ENCODE assay signal across 13 cellular contexts in genomic region chr15:99474981-99475753, GRCh38.
DNase-seq lines count a peak whose midpoint lies in the region; ATAC-seq and TF ChIP-seq lines count a peak whose summit lies in the region.
"Had no signal": no experiment of that assay in that cellular context is flagged by ENCODE, and none has a peak within 500 bp of the region (broad histone marks: within the 10 kb centered on the region; RNA-seq: fewer than 3 reads in every experiment).

No MANE protein-coding gene starts in this region.

- H3K4me1 ChIP-seq in body of pancreas (peaks cover 9% of the 10 kb centered on the region), heart left ventricle (peaks cover 0 to 66% (median 54%) of the 10 kb centered on the region in 12 donors)
- no peaks in the 10 kb centered on the region for H3K4me1 ChIP-seq in effector memory CD4-positive, alpha-beta T cell (ENCODE audit: control insufficient read depth, insufficient read depth, low read length, poor library complexity, severe bottlenecking)

- H3K9me3 Mint-ChIP-seq in neural crest cell = no peaks in the 10 kb centered on the region
- H3K9me3 Mint-ChIP-seq in activated CD8-positive, alpha-beta T cell treated with anti-CD3 and anti-CD28 coated beads, Interleukin-2, amount 10 ng/mL, durations not matched to agents 7 days and 5 days (ENCODE audit: insufficient read depth) = no peaks in the 10 kb centered on the region
- H3K9me3 Mint-ChIP-seq: memory B cell had no signal

- no peak overlapping the region for H3K4me3 ChIP-seq in body of pancreas
- H3K4me3 ChIP-seq in heart left ventricle = peak overlapping the region in 1 of 12 donors; percentile 37
- no peak overlapping the region for H3K4me3 ChIP-seq in effector memory CD4-positive, alpha-beta T cell (ENCODE audit: insufficient read depth, low read depth, low read length, poor library complexity, severe bottlenecking)

- no peak overlapping the region for H3K27ac ChIP-seq in body of pancreas
- H3K27ac ChIP-seq in heart left ventricle = peak overlapping the region in 10 of 12 donors; percentile 72 to 88 (median 81)
- H3K27ac ChIP-seq in temporal lobe (ENCODE audit: low read depth, low read length) = peak overlapping the region; percentile 87
- no peak overlapping the region for H3K27ac ChIP-seq in effector memory CD4-positive, alpha-beta T cell (ENCODE audit: insufficient read depth, low read length, poor library complexity, severe bottlenecking)

- no peak overlapping the region for H3K4me3 Mint-ChIP-seq in neural crest cell
- H3K4me3 Mint-ChIP-seq in activated CD8-positive, alpha-beta T cell treated with anti-CD3 and anti-CD28 coated beads, Interleukin-2, amount 10 ng/mL, durations not matched to agents 7 days and 5 days = no peak overlapping the region

- intact Hi-C loops in body of pancreas (cut with DNase I) (no loop called here), heart left ventricle (cut with DNase I) (loop anchor here in 2 of 10 donors (1.0 to 5.0 kb wide), 4 partner anchors 20 to 92 kb away; partner anchors contain the start of gene MEF2A (in 1 of the 2))

- H3K27ac Mint-ChIP-seq in neural crest cell (ENCODE audit: unreplicated experiment) = peak overlapping the region; percentile 91
- H3K27ac Mint-ChIP-seq in activated CD8-positive, alpha-beta T cell treated with anti-CD3 and anti-CD28 coated beads, Interleukin-2, amount 10 ng/mL, durations not matched to agents 7 days and 5 days = no peak overlapping the region
- H3K27ac Mint-ChIP-seq: memory B cell had no signal

- peak; percentile 41 for ATAC-seq in body of pancreas
- ATAC-seq in heart left ventricle = peak; percentile 15 to 60 (median 32)
- ATAC-seq in HG02981 (IDR thresholded peaks at IDR 0.05; ENCODE audit: unreplicated experiment) = no peak
- ATAC-seq in activated CD8-positive, alpha-beta T cell treated with anti-CD3 and anti-CD28 coated beads, Interleukin-2, amount 10 ng/mL, durations not matched to agents 7 days and 5 days = no peak

- H3K36me3 ChIP-seq in body of pancreas (replicated peaks in 1 of 2; ENCODE audit: insufficient read depth in 1 of 2, low read depth in 2 of 2) (no peaks in the 10 kb centered on the region), heart left ventricle (no peaks in the 10 kb centered on the region)
- H3K36me3 ChIP-seq in effector memory CD4-positive, alpha-beta T cell (ENCODE audit: control insufficient read depth, insufficient read depth, low read length) = no peaks in the 10 kb centered on the region

- POLR2A ChIA-PET in activated CD8-positive, alpha-beta T cell treated with anti-CD3 and anti-CD28 coated beads, Interleukin-2, amount 10 ng/mL, durations not matched to agents 7 days and 5 days (lab: Charles Lee) = no interaction called here

- no peaks in the 10 kb centered on the region for H3K36me3 Mint-ChIP-seq in neural crest cell (ENCODE audit: low read depth)
- H3K36me3 Mint-ChIP-seq in activated CD8-positive, alpha-beta T cell treated with anti-CD3 and anti-CD28 coated beads, Interleukin-2, amount 10 ng/mL, durations not matched to agents 7 days and 5 days (ENCODE audit: low read depth) = no peaks in the 10 kb centered on the region
- H3K36me3 Mint-ChIP-seq: memory B cell had no signal

- H3K27me3 ChIP-seq in body of pancreas = no peaks in the 10 kb centered on the region
- no peaks in the 10 kb centered on the region for H3K27me3 ChIP-seq in heart left ventricle
- no peaks in the 10 kb centered on the region for H3K27me3 ChIP-seq in effector memory CD4-positive, alpha-beta T cell (replicated peaks; ENCODE audit: control insufficient read depth, insufficient read depth, low read length, poor library complexity, severe bottlenecking)

- TF ChIP-seq POLR2A in body of pancreas (IDR thresholded peaks at IDR 0.05) (no peak), heart left ventricle (IDR thresholded peaks at IDR 0.05) (no peak)

- H3K9me3 ChIP-seq in body of pancreas (no peaks in the 10 kb centered on the region), heart left ventricle (no peaks in the 10 kb centered on the region)
- no peaks in the 10 kb centered on the region for H3K9me3 ChIP-seq in effector memory CD4-positive, alpha-beta T cell (ENCODE audit: control insufficient read depth, low read length)

- CTCF ChIA-PET in activated CD8-positive, alpha-beta T cell treated with anti-CD3 and anti-CD28 coated beads, Interleukin-2, amount 10 ng/mL, durations not matched to agents 7 days and 5 days (lab: Charles Lee) = interaction anchor here (1.7 to 3.0 kb wide), 2 partner anchors 229 kb away, joined by 5 to 12 read pairs; no protein-coding TSS in a partner anchor

- DNase-seq in body of pancreas = peak in 1 of 4 donors; percentile 37
- peak in 4 of 5 donors; percentile 59 to 89 (median 84) for DNase-seq in heart left ventricle
- DNase-seq in neural crest cell (ENCODE audit: low read depth, low spot score) = no peak
- DNase-seq in NCI-H510A (lab: John Stamatoyannopoulos, UW) = no peak
- no peak for DNase-seq in activated CD8-positive, alpha-beta T cell treated with anti-CD3 and anti-CD28 coated beads, Interleukin-2, amount 10 ng/mL, durations not matched to agents 7 days and 5 days
- DNase-seq in effector memory CD4-positive, alpha-beta T cell = no peak
- DNase-seq: activated CD4-positive, alpha-beta T cell treated with anti-CD3 and anti-CD28 coated beads, Interleukin-2, amount 50 U/mL, for 48 hours; activated effector memory CD4-positive, alpha-beta T cell treated with anti-CD3 and anti-CD28 coated beads, Interleukin-2, amount 50 U/mL, for 16 hours; NCI-H2029; stimulated activated CD8-positive, alpha-beta memory T cell treated with anti-CD3 and anti-CD28 coated beads, Interleukin-4, amount 100 ng/mL, for 48 hours had no signal

- no peak for TF ChIP-seq CTCF in body of pancreas (IDR thresholded peaks at IDR 0.05)
- no peak for TF ChIP-seq CTCF in heart left ventricle (IDR thresholded peaks at IDR 0.05)
- no peak for TF ChIP-seq CTCF in neural crest cell (conservative IDR thresholded peaks at IDR 0.05)

- H3K27me3 Mint-ChIP-seq in neural crest cell (ENCODE audit: low read depth) = no peaks in the 10 kb centered on the region
- H3K27me3 Mint-ChIP-seq in activated CD8-positive, alpha-beta T cell treated with anti-CD3 and anti-CD28 coated beads, Interleukin-2, amount 10 ng/mL, durations not matched to agents 7 days and 5 days (ENCODE audit: low read depth) = peaks cover 14% of the 10 kb centered on the region
- H3K27me3 Mint-ChIP-seq: memory B cell had no signal

- WGBS in body of pancreas, 2 donors = 81 to 94% methylated on average over 20 to 22 of the region's 22 CpGs
- WGBS in heart left ventricle, 4 donors = 61 to 86% (median 78%) methylated on average over 19 to 22 of the region's 22 CpGs

- peaks cover 18% of the 10 kb centered on the region for H3K4me1 Mint-ChIP-seq in neural crest cell
- peaks cover 48% of the 10 kb centered on the region for H3K4me1 Mint-ChIP-seq in activated CD8-positive, alpha-beta T cell treated with anti-CD3 and anti-CD28 coated beads, Interleukin-2, amount 10 ng/mL, durations not matched to agents 7 days and 5 days (ENCODE audit: low read depth)

Comparison
In these comparisons a context has a peak if more than half of its experiments do, and no peak if none do; other contexts are left out.
1. ATAC-seq: peak in body of pancreas (single experiment) and heart left ventricle (4 of 4); none in HG02981 (single experiment) and activated CD8-positive, alpha-beta T cell treated with anti-CD3 and anti-CD28 coated beads, Interleukin-2, amount 10 ng/mL, durations not matched to agents 7 days and 5 days (single experiment).
2. DNase-seq: peak in heart left ventricle (4 of 5); none in neural crest cell (single experiment), NCI-H510A (single experiment), activated CD8-positive, alpha-beta T cell treated with anti-CD3 and anti-CD28 coated beads, Interleukin-2, amount 10 ng/mL, durations not matched to agents 7 days and 5 days (single experiment) and effector memory CD4-positive, alpha-beta T cell (0 of 3).
3. H3K27ac ChIP-seq: peak in heart left ventricle (10 of 12) and temporal lobe (single experiment); none in body of pancreas (0 of 4) and effector memory CD4-positive, alpha-beta T cell (single experiment).